Comparison of ENCODE assay signal across 8 cellular contexts in the genomic region with DNA sequence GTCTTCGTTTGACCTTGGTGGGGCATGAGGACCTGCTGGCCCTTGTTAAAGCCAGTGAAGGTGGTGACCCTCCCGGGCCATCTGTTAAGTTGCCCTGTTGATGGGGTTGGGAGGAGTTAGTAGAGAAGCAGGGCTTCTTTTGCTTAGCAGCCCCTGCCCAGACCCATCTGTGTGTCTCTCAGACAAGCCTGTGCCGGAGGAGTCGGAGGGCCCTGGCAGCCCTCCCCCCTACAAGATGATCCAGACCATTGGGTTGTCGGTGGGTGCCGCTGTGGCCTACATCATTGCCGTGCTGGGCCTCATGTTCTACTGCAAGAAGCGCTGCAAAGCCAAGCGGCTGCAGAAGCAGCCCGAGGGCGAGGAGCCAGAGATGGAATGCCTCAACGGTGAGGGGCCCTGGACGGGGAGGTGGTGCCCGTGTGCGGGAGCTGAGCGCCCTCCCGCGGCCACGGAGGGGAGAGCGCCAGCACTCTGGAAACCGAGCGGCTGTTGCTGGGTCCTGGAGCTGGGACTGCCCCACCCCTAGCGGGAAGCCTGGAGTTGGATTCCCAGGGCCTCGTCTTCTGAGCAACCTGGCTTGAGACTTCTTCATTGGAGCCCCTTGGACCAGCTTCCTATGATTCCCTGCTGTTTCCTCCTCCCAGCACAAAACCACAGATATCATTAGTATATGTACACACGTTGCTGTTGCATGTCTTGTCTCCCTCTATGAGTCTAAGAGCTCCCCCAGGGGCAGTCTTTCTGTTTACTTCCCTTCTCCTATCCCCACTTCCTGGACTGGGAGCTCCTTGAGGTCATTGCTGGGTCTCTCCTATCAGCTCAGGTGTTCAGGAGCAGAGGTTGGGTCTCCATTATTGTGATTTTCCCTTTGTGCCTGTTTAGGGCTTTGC. TPM values are rescaled to one million over a fixed set of nuclear protein-coding genes. Genes with fewer than 3 reads are reported as not detected.
A peak's percentile ranks its signal among the peaks of the same experiment; 100 is the strongest.
DNase-seq lines count a peak whose midpoint lies in the region; ATAC-seq and TF ChIP-seq lines count a peak whose summit lies in the region.

No MANE protein-coding gene starts in this region.

- no peak for TF ChIP-seq POLR2A in spleen (IDR thresholded peaks at IDR 0.05)

- H3K36me3 Mint-ChIP-seq in immature natural killer cell: no peaks in the 10 kb centered on the region

- H3K9me3 Mint-ChIP-seq in immature natural killer cell: no peaks in the 10 kb centered on the region

- DNase-seq in DMS153 treated with DMSO at 0.1 percent for 48 hours (lab: John Stamatoyannopoulos, UW; ENCODE audit: unreplicated experiment) (peak; percentile 53), NCI-H2171 (lab: John Stamatoyannopoulos, UW) (peak; percentile 38), T47D (ENCODE audit: low read depth in 1 of 2, low spot score in 1 of 2) (peak; percentile 83 to 92), immature natural killer cell (peak; percentile 42 to 64 (median 51)), spleen (peak; percentile 93), UCSD-AML1 (lab: John Stamatoyannopoulos, UW; ENCODE audit: unreplicated experiment) (no peak)

- 14 to 26% (median 23%) methylated on average over 12 to 25 of the region's 25 CpGs for WGBS in spleen, 5 donors

- H3K4me3 ChIP-seq in WI38 (ENCODE audit: low read depth, low read length) (no peak overlapping the region), spleen (peak overlapping the region in 2 of 8 donors; percentile 6 to 35)

- intact Hi-C loops in spleen (cut with DNase I; ENCODE audit: low total_unique reads): loop anchor here (5.0 kb wide), 1 partner anchor 241 kb away; no protein-coding TSS in a partner anchor

- peaks cover 0 to 5% (median 0%) of the 10 kb centered on the region in 3 donors for H3K27me3 Mint-ChIP-seq in immature natural killer cell (ENCODE audit: low read depth in 3 of 3)

- no peaks in the 10 kb centered on the region for H3K27me3 ChIP-seq in spleen (replicated peaks in 1 of 7)

- peak overlapping the region in 2 of 8 donors; percentile 42 to 50 for H3K27ac ChIP-seq in spleen

- H3K9me3 ChIP-seq in spleen: no peaks in the 10 kb centered on the region

- H3K4me1 ChIP-seq in spleen: peaks cover 8 to 19% (median 10%) of the 10 kb centered on the region in 6 donors

- H3K27ac Mint-ChIP-seq in immature natural killer cell: peak overlapping the region in 2 of 6 donors; percentile 11 to 26

- peak; percentile 77 for ATAC-seq in HG02610 (IDR thresholded peaks at IDR 0.05; ENCODE audit: unreplicated experiment)

- in situ Hi-C loops in T47D (cut with HindIII; ENCODE audit: low pct_unique_long_range_greater_than_20kb, low sequenced_read_pairs): no loop called here

- peaks cover 13 to 19% of the 10 kb centered on the region in 2 donors for H3K4me1 Mint-ChIP-seq in immature natural killer cell

- H3K36me3 ChIP-seq in spleen: peaks cover 0 to 23% (median 0%) of the 10 kb centered on the region in 6 donors

- H3K4me3 Mint-ChIP-seq in immature natural killer cell: peak overlapping the region in 2 of 5 donors; percentile 24 to 42

- TF ChIP-seq CTCF in WI38 (IDR thresholded peaks at IDR 0.05; ENCODE audit: low read depth, low read length) (peak; percentile 90), spleen (IDR thresholded peaks at IDR 0.05 in 8 of 11, conservative IDR thresholded peaks at IDR 0.05 in 3 of 11) (peak; percentile 76 to 96 (median 89))

RNA-seq across cellular contexts. Expression of a gene that starts 27.6 kb away (rescaled TPM):
- polyA plus RNA-seq in immature natural killer cell (1 to 10 TPM; 4.8 to 7.3 (median 5.2) TPM), spleen (10 to 100 TPM; 11.6 to 25.3 (median 14.3) TPM)
- total RNA-seq in spleen: 10 to 100 TPM; 23.5 to 45.6 (median 29.6) TPM

RNA-seq across cellular contexts. Expression of a gene that starts 38.5 kb away (rescaled TPM):
- polyA plus RNA-seq in immature natural killer cell (1 to 10 TPM; 2.2 to 8.5 (median 4.4) TPM), spleen (100 to 1,000 TPM in 2 of 3 donors, 10 to 100 TPM in 1; 50.4 to 145 (median 113) TPM)
- 10 to 100 TPM; 54.0 to 81.5 (median 68.5) TPM for total RNA-seq in spleen

Comparison
In these comparisons a context has a peak if more than half of its experiments do, and no peak if none do; other contexts are left out.
1. RNA of a gene that starts 38.5 kb away (polyA plus RNA-seq): 50.4 to 145 TPM in spleen; 2.2 to 8.5 TPM in immature natural killer cell; every median in the first group is over 4 times any median in the second.